Comparison of ENCODE assay signal across 11 cellular contexts in the genomic region with DNA sequence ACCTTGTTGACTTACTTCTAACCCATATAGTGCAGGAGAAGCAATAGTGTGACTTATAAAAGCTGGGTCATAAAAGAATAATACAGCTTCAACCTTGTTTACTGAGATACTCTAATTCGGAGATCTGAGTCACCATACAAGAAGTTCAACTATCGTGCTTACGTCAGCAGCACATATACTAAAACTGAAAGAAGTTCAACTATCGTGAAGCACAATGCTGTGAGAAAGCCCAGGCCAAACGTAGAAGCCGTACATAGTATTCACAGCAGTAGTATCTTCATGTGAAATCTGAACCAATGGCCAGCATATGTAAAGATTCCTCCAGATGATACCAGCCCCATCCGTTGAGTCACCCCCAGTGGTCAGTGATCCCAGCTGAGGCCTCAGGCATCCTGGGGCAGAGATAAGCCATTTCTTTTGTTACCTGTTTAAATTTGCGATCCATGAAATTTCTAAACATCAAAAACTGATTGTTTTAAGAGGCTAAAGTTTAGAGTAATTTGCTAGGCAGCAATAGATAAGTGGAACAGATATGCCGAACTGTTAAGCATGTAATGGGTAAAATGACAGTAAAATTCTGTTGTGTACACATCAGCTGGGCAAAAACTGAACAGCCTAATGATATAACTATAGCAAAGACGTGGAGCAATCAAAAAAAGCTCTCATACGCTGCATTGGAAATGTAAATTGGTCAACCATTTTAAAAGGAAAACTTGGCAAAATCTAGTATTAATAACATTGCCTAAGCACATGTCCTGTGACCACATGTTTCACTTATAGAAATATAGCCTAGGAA. TPM values are rescaled to one million over a fixed set of nuclear protein-coding genes. Genes with fewer than 3 reads are reported as not detected.
DNase-seq lines count a peak whose midpoint lies in the region; ATAC-seq and TF ChIP-seq lines count a peak whose summit lies in the region.
"Had no signal": no experiment of that assay in that cellular context is flagged by ENCODE, and none has a peak within 500 bp of the region (broad histone marks: within the 10 kb centered on the region; RNA-seq: fewer than 3 reads in every experiment).

No MANE protein-coding gene starts in this region.

- H3K79me2 ChIP-seq in GM23338 (replicated peaks; ENCODE audit: insufficient read depth), result no peaks in the 10 kb centered on the region

- H3K4me1 ChIP-seq in rectal smooth muscle tissue (ENCODE audit: control insufficient read depth, insufficient read depth, low read length), result no peaks in the 10 kb centered on the region
- no peaks in the 10 kb centered on the region for H3K4me1 ChIP-seq in GM23338 (ENCODE audit: insufficient read depth)
- H3K4me1 ChIP-seq: left ventricle myocardium inferior had no signal

- no peaks in the 10 kb centered on the region for H4K20me1 ChIP-seq in GM23338 (replicated peaks; ENCODE audit: insufficient read depth)

- peaks cover 3% of the 10 kb centered on the region for H3K36me3 ChIP-seq in rectal smooth muscle tissue (ENCODE audit: control insufficient read depth, insufficient read depth, low read length)
- H3K36me3 ChIP-seq in GM23338 (ENCODE audit: insufficient read depth), result no peaks in the 10 kb centered on the region
- H3K36me3 ChIP-seq: left ventricle myocardium inferior had no signal

- H3K4me1 Mint-ChIP-seq in GM23338, result no peaks in the 10 kb centered on the region

- H3K27me3 ChIP-seq in rectal smooth muscle tissue (ENCODE audit: control insufficient read depth, insufficient read depth, low read length), result no peaks in the 10 kb centered on the region
- no peaks in the 10 kb centered on the region for H3K27me3 ChIP-seq in GM23338 (ENCODE audit: insufficient read depth)

- H3K4me3 ChIP-seq in epithelial cell of esophagus (ENCODE audit: low read length) (no peak overlapping the region), rectal smooth muscle tissue (ENCODE audit: low read length) (no peak overlapping the region), GM23338 (no peak overlapping the region), coronary artery (no peak overlapping the region)
- H3K4me3 ChIP-seq: left ventricle myocardium inferior had no signal

- peak; percentile 89 for ATAC-seq in GM18867 (IDR thresholded peaks at IDR 0.05; ENCODE audit: unreplicated experiment)
- ATAC-seq in GM23338, result no peak
- no peak for ATAC-seq in GM21528 (IDR thresholded peaks at IDR 0.05; ENCODE audit: low FRiP score, unreplicated experiment)

- no peak overlapping the region for H2AFZ ChIP-seq in GM23338

- H3F3A ChIP-seq in GM23338 (replicated peaks; ENCODE audit: low read depth), result no peaks in the 10 kb centered on the region

- TF ChIP-seq CTCF in epithelial cell of esophagus (IDR thresholded peaks at IDR 0.05; ENCODE audit: insufficient read depth, low read depth, low read length, missing control alignments) (no peak), GM23338 (conservative IDR thresholded peaks at IDR 0.05; ENCODE audit: low read depth in 2 of 2) (no peak), coronary artery (IDR thresholded peaks at IDR 0.05) (no peak)

- H3K27me3 Mint-ChIP-seq in GM23338 (ENCODE audit: insufficient read depth, low read depth, poor library complexity), result no peaks in the 10 kb centered on the region

- H3K36me3 Mint-ChIP-seq in GM23338 (ENCODE audit: low read depth), result no peaks in the 10 kb centered on the region

- DNase-seq in epithelial cell of esophagus (ENCODE audit: low read depth) (peak; percentile 85), GM23338 (ENCODE audit: low spot score) (no peak), DMS53 (lab: John Stamatoyannopoulos, UW) (no peak), coronary artery (ENCODE audit: low spot score) (no peak)
- DNase-seq: effector memory CD4-positive, alpha-beta T cell; left ventricle myocardium inferior; NCI-H1436 treated with DMSO at 0.1 percent for 48 hours had no signal

- H3K9me2 ChIP-seq in GM23338 (ENCODE audit: insufficient read depth), result 0 out of 2 replicates have a peak, but pooled peaks cover 5% of the 10 kb centered on the region

- H3K4me3 Mint-ChIP-seq in GM23338, result no peak overlapping the region

- peaks cover 9% of the 10 kb centered on the region; the same call in 2 of the 3 replicates for H3K9me3 Mint-ChIP-seq in GM23338

- H3K4me2 ChIP-seq in GM23338, result no peak overlapping the region

- H3K27ac ChIP-seq in rectal smooth muscle tissue (ENCODE audit: low read depth, low read length) (peak overlapping the region; percentile 49), GM23338 (ENCODE audit: low read depth) (no peak overlapping the region), coronary artery (no peak overlapping the region)
- H3K27ac ChIP-seq: left ventricle myocardium inferior had no signal

- no peak overlapping the region for H3K9ac ChIP-seq in rectal smooth muscle tissue (ENCODE audit: low read length)

- no peak overlapping the region for H3K27ac Mint-ChIP-seq in GM23338

TF ChIP-seq in PFSK-1, 5 proteins besides CTCF, POLR2A, EP300 and RAD21:
- TF ChIP-seq FOXP2 (optimal IDR thresholded peaks at IDR 0.05; ENCODE audit: borderline replicate concordance, extremely low read depth, extremely low read length, insufficient read depth), result peak; percentile 57
- 0 out of 2 replicates have a peak, but pooled peaks have one; percentile 51 for TF ChIP-seq TAF1 (IDR thresholded peaks at IDR 0.05; ENCODE audit: borderline replicate concordance, insufficient read depth, low read length)
- TF ChIP-seq, protein P1, sequence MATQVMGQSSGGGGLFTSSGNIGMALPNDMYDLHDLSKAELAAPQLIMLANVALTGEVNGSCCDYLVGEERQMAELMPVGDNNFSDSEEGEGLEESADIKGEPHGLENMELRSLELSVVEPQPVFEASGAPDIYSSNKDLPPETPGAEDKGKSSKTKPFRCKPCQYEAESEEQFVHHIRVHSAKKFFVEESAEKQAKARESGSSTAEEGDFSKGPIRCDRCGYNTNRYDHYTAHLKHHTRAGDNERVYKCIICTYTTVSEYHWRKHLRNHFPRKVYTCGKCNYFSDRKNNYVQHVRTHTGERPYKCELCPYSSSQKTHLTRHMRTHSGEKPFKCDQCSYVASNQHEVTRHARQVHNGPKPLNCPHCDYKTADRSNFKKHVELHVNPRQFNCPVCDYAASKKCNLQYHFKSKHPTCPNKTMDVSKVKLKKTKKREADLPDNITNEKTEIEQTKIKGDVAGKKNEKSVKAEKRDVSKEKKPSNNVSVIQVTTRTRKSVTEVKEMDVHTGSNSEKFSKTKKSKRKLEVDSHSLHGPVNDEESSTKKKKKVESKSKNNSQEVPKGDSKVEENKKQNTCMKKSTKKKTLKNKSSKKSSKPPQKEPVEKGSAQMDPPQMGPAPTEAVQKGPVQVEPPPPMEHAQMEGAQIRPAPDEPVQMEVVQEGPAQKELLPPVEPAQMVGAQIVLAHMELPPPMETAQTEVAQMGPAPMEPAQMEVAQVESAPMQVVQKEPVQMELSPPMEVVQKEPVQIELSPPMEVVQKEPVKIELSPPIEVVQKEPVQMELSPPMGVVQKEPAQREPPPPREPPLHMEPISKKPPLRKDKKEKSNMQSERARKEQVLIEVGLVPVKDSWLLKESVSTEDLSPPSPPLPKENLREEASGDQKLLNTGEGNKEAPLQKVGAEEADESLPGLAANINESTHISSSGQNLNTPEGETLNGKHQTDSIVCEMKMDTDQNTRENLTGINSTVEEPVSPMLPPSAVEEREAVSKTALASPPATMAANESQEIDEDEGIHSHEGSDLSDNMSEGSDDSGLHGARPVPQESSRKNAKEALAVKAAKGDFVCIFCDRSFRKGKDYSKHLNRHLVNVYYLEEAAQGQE (IDR thresholded peaks at IDR 0.05; ENCODE audit: insufficient read depth in 1 of 2, low read depth in 2 of 2, low read length in 2 of 2), result 0 out of 4 replicates have a peak, but pooled peaks of 1 of the 2 experiments have one; percentile 44
- TF ChIP-seq POLR2AphosphoS5 (IDR thresholded peaks at IDR 0.05; ENCODE audit: low read depth, low read length), result no peak
- peak; percentile 77; the same call in 1 of the 2 replicates for TF ChIP-seq SIN3A (IDR thresholded peaks at IDR 0.05; ENCODE audit: borderline replicate concordance, insufficient read depth, low read length)
TF ChIP-seq in PFSK-1: peak in this region for 4.

TF ChIP-seq in GM23338, 12 proteins besides CTCF, POLR2A, EP300 and RAD21 (continues in another document):
- no peak for TF ChIP-seq ETS1 (IDR thresholded peaks at IDR 0.05)
- TF ChIP-seq ZNF114 (CRISPR knock-in tag; IDR thresholded peaks at IDR 0.05), result no peak
- no peak for TF ChIP-seq ZNF331 (CRISPR knock-in tag; IDR thresholded peaks at IDR 0.05; ENCODE audit: low read depth)
- no peak for TF ChIP-seq NANOG (IDR thresholded peaks at IDR 0.05; ENCODE audit: borderline replicate concordance)
- no peak for TF ChIP-seq EZH2 (IDR thresholded peaks at IDR 0.05; ENCODE audit: low read depth, unreplicated experiment)
- TF ChIP-seq POLR2AphosphoS5 (IDR thresholded peaks at IDR 0.05; ENCODE audit: low read depth), result no peak

RNA-seq across cellular contexts. Expression of gene SAMD13, which starts 53.9 kb away (rescaled TPM):
- polyA plus RNA-seq in PFSK-1 (2012; ENCODE audit: insufficient read length, low read depth), result not detected
- total RNA-seq in GM23338 (2014; rRNA removed; shearing (Covaris generic)), result 3.6 and 4.7 TPM in 2 replicates
- polyA plus RNA-seq in GM23338 (2016; fragmentation: Nextera tagmentation; extraction: Ambion mirVana), result 2.1 and 2.5 TPM in 2 replicates
